Comparison of ENCODE assay signal across 1 cellular context in genomic region chr9:113221003-113221799, GRCh38.
TF ChIP-seq lines count a peak whose summit lies in the region.

Gene FKBP15, minus strand, starts transcription at chr9:113221277. Its CDS starts 34 bp downstream, at chr9:113221243.
Gene SLC31A1, plus strand, starts transcription at chr9:113221544. Its CDS starts 34,605 bp downstream, at chr9:113256149.

TF ChIP-seq in HepG2, 621 proteins besides CTCF, POLR2A, EP300 and RAD21 (continued from another document and continues in another):
- no peak for TF ChIP-seq ZNF234 (CRISPR knock-in tag; conservative IDR thresholded peaks at IDR 0.05)
- 0 out of 2 replicates have a peak, but pooled peaks have one; percentile 75 for TF ChIP-seq ZC3H13 (CRISPR knock-in tag; IDR thresholded peaks at IDR 0.05)
- TF ChIP-seq ERF (CRISPR knock-in tag; IDR thresholded peaks at IDR 0.05), result peak; percentile 29; the same call in 1 of the 2 replicates
- TF ChIP-seq CERS6 (CRISPR knock-in tag; IDR thresholded peaks at IDR 0.05), result no peak
- no peak for TF ChIP-seq GRHL1 (CRISPR knock-in tag; conservative IDR thresholded peaks at IDR 0.05)
- TF ChIP-seq ZNF275 (CRISPR knock-in tag; IDR thresholded peaks at IDR 0.05; ENCODE audit: borderline replicate concordance), result peak; percentile 22; the same call in 1 of the 2 replicates
- TF ChIP-seq KDM2A (CRISPR knock-in tag; IDR thresholded peaks at IDR 0.05; ENCODE audit: borderline replicate concordance, low read depth), result peak; percentile 83; the same call in 1 of the 2 replicates
- peak; percentile 96 for TF ChIP-seq KAT8 (CRISPR knock-in tag; IDR thresholded peaks at IDR 0.05)
- TF ChIP-seq, protein P1, sequence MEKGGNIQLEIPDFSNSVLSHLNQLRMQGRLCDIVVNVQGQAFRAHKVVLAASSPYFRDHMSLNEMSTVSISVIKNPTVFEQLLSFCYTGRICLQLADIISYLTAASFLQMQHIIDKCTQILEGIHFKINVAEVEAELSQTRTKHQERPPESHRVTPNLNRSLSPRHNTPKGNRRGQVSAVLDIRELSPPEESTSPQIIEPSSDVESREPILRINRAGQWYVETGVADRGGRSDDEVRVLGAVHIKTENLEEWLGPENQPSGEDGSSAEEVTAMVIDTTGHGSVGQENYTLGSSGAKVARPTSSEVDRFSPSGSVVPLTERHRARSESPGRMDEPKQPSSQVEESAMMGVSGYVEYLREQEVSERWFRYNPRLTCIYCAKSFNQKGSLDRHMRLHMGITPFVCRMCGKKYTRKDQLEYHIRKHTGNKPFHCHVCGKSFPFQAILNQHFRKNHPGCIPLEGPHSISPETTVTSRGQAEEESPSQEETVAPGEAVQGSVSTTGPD (CRISPR knock-in tag; IDR thresholded peaks at IDR 0.05), result no peak
- TF ChIP-seq ZBTB25 (CRISPR knock-in tag; IDR thresholded peaks at IDR 0.05), result peak; percentile 99
- no peak; the same call in none of the 2 replicates for TF ChIP-seq ZBTB7B (CRISPR knock-in tag; IDR thresholded peaks at IDR 0.05)
- TF ChIP-seq ZFY (CRISPR knock-in tag; IDR thresholded peaks at IDR 0.05), result peak; percentile 81
- no peak for TF ChIP-seq CENPT (CRISPR knock-in tag; IDR thresholded peaks at IDR 0.05; ENCODE audit: low read depth)
- no peak for TF ChIP-seq ZNF75D (CRISPR knock-in tag; IDR thresholded peaks at IDR 0.05; ENCODE audit: borderline replicate concordance)
- no peak for TF ChIP-seq E2F2 (CRISPR knock-in tag; IDR thresholded peaks at IDR 0.05; ENCODE audit: borderline replicate concordance)
- peak; percentile 16; the same call in 1 of the 2 replicates for TF ChIP-seq NR2F6 (IDR thresholded peaks at IDR 0.05)
- TF ChIP-seq NR2F6 (CRISPR knock-in tag; IDR thresholded peaks at IDR 0.05), result no peak; the same call in 1 of the 2 replicates
- no peak for TF ChIP-seq ZNF816 (CRISPR knock-in tag; IDR thresholded peaks at IDR 0.05; ENCODE audit: borderline replicate concordance)
- TF ChIP-seq ZNF574 (CRISPR knock-in tag; IDR thresholded peaks at IDR 0.05), result peak; percentile 87
- peak; percentile 56; the same call in 1 of the 2 replicates for TF ChIP-seq ZNF543 (CRISPR knock-in tag; IDR thresholded peaks at IDR 0.05)
- no peak for TF ChIP-seq CEBPZ (IDR thresholded peaks at IDR 0.05; ENCODE audit: low read length)
- peak; percentile 48; the same call in 1 of the 2 replicates for TF ChIP-seq PRDM10 (CRISPR knock-in tag; IDR thresholded peaks at IDR 0.05; ENCODE audit: low read depth)
- no peak for TF ChIP-seq ZKSCAN1 (IDR thresholded peaks at IDR 0.05; ENCODE audit: low read length)
- TF ChIP-seq PCBP1 (IDR thresholded peaks at IDR 0.05; ENCODE audit: borderline replicate concordance, low read depth, low read length), result 0 out of 2 replicates have a peak, but pooled peaks have one; percentile 35
- TF ChIP-seq CBX5 (CRISPR knock-in tag; IDR thresholded peaks at IDR 0.05; ENCODE audit: borderline replicate concordance), result peak; percentile 67; the same call in 1 of the 2 replicates
- TF ChIP-seq ZNF749 (CRISPR knock-in tag; IDR thresholded peaks at IDR 0.05; ENCODE audit: borderline replicate concordance), result peak; percentile 85; the same call in 1 of the 2 replicates
- no peak for TF ChIP-seq MZF1 (CRISPR knock-in tag; IDR thresholded peaks at IDR 0.05; ENCODE audit: borderline replicate concordance)
- TF ChIP-seq ZFP41 (CRISPR knock-in tag; IDR thresholded peaks at IDR 0.05; ENCODE audit: borderline replicate concordance), result peak; percentile 54; the same call in 1 of the 2 replicates
- peak; percentile 55 for TF ChIP-seq ZBTB20 (CRISPR knock-in tag; IDR thresholded peaks at IDR 0.05; ENCODE audit: borderline replicate concordance, low read depth)
- no peak for TF ChIP-seq SP140L (CRISPR knock-in tag; IDR thresholded peaks at IDR 0.05; ENCODE audit: borderline replicate concordance)
- TF ChIP-seq CC2D1A (CRISPR knock-in tag; IDR thresholded peaks at IDR 0.05), result no peak
- no peak; the same call in 1 of the 2 replicates for TF ChIP-seq ZNF775 (CRISPR knock-in tag; IDR thresholded peaks at IDR 0.05; ENCODE audit: borderline replicate concordance)
- TF ChIP-seq, protein P2, sequence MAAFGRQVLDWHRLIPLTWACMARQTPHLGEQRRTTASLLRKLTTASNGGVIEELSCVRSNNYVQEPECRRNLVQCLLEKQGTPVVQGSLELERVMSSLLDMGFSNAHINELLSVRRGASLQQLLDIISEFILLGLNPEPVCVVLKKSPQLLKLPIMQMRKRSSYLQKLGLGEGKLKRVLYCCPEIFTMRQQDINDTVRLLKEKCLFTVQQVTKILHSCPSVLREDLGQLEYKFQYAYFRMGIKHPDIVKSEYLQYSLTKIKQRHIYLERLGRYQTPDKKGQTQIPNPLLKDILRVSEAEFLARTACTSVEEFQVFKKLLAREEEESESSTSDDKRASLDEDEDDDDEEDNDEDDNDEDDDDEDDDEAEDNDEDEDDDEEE (CRISPR knock-in tag; IDR thresholded peaks at IDR 0.05), result no peak
- no peak for TF ChIP-seq RBM22 (optimal IDR thresholded peaks at IDR 0.05; ENCODE audit: low read length)
- no peak for TF ChIP-seq SRF (IDR thresholded peaks at IDR 0.05; ENCODE audit: low read depth, low read length)
- no peak for TF ChIP-seq NFE2 (CRISPR knock-in tag; IDR thresholded peaks at IDR 0.05)
- TF ChIP-seq HBP1 (CRISPR knock-in tag; IDR thresholded peaks at IDR 0.05; ENCODE audit: low read depth), result no peak; the same call in none of the 2 replicates
